Comparison of ENCODE assay signal across 19 cellular contexts in genomic region chr6:15077006-15077405, GRCh38.
A peak's percentile ranks its signal among the peaks of the same experiment; 100 is the strongest.
DNase-seq lines count a peak whose midpoint lies in the region; TF ChIP-seq lines count a peak whose summit lies in the region.
"Had no signal": no experiment of that assay in that cellular context is flagged by ENCODE, and none has a peak within 500 bp of the region (broad histone marks: within the 10 kb centered on the region; RNA-seq: fewer than 3 reads in every experiment).

No MANE protein-coding gene starts in this region.

- TF ChIP-seq CTCF in Loucy (conservative IDR thresholded peaks at IDR 0.05; ENCODE audit: low read length) (no peak), brain microvascular endothelial cell (IDR thresholded peaks at IDR 0.05; ENCODE audit: low read depth, low read length, missing control alignments) (no peak), thyroid gland (IDR thresholded peaks at IDR 0.05) (no peak), WERI-Rb-1 (IDR thresholded peaks at IDR 0.05; ENCODE audit: low read depth, low read length) (no peak)

- DNase-seq in brain microvascular endothelial cell (peak; percentile 29), kidney tubule cell (ENCODE audit: low spot score) (peak; percentile 97), thyroid gland (peak; percentile 60 to 66), WERI-Rb-1 (no peak), amniotic stem cell (lab: John Stamatoyannopoulos, UW) (no peak)
- DNase-seq in activated CD8-positive, alpha-beta memory T cell treated with anti-CD3 and anti-CD28 coated beads, Interleukin-2, amount 50 U/mL, for 48 hours, result no peak
- DNase-seq: activated CD4-positive, alpha-beta T cell treated with anti-CD3 and anti-CD28 coated beads for 4 hours; activated CD8-positive, alpha-beta memory T cell treated with anti-CD3 and anti-CD28 coated beads, Interleukin-2, amount 10 ng/mL, durations not matched to agents 7 days and 5 days; CD4-positive, CD25-positive, alpha-beta regulatory T cell; colonic mucosa; DMS153; GF-D8; KBM-7; MV-4-11; NCI-H2171; NCI-H526 treated with DMSO at 0.1 percent for 48 hours; nephron progenitor cell had no signal

- no peaks in the 10 kb centered on the region for H3K9me2 ChIP-seq in Loucy (replicated peaks; ENCODE audit: low read depth, low read length)

- H3K4me1 ChIP-seq in Loucy (ENCODE audit: insufficient read depth, low read length, poor library complexity, severe bottlenecking) (peaks cover 20% of the 10 kb centered on the region), thyroid gland (peaks cover 0 to 4% of the 10 kb centered on the region in 2 donors)
- H3K4me1 ChIP-seq: colonic mucosa, suprapubic skin had no signal

- H3K27me3 ChIP-seq in Loucy (ENCODE audit: insufficient read depth, low read length, poor library complexity, severe bottlenecking), result no peaks in the 10 kb centered on the region
- no peaks in the 10 kb centered on the region for H3K27me3 ChIP-seq in brain microvascular endothelial cell (replicated peaks)
- no peaks in the 10 kb centered on the region for H3K27me3 ChIP-seq in thyroid gland
- no peaks in the 10 kb centered on the region for H3K27me3 ChIP-seq in WERI-Rb-1 (ENCODE audit: insufficient read depth, low read depth, severe bottlenecking)
- H3K27me3 ChIP-seq: colonic mucosa, suprapubic skin had no signal

- no peaks in the 10 kb centered on the region for H4K20me1 ChIP-seq in Loucy (ENCODE audit: insufficient read depth, low read length, poor library complexity, severe bottlenecking)

- no peak overlapping the region for H3K4me2 ChIP-seq in Loucy (ENCODE audit: low read depth, low read length, poor library complexity, severe bottlenecking)

- intact Hi-C loops in thyroid gland (cut with DNase I), result no loop called here

- in situ Hi-C loops in brain microvascular endothelial cell (cut with HindIII; ENCODE audit: low pct_ligation_motif_present, low sequenced_read_pairs), result no loop called here

- H3K9me3 ChIP-seq in Loucy (ENCODE audit: insufficient read depth, low read depth, low read length) (no peaks in the 10 kb centered on the region), thyroid gland (no peaks in the 10 kb centered on the region), WERI-Rb-1 (ENCODE audit: severe bottlenecking) (peaks cover 3% of the 10 kb centered on the region)
- H3K9me3 ChIP-seq: colonic mucosa, suprapubic skin had no signal

- peak overlapping the region; percentile 25; the same call in 1 of the 2 replicates for H2AFZ ChIP-seq in Loucy (ENCODE audit: low read length)

- H3K4me3 ChIP-seq in Loucy (ENCODE audit: low read length, poor library complexity, severe bottlenecking) (no peak overlapping the region), brain microvascular endothelial cell (ENCODE audit: low read depth, low read length) (no peak overlapping the region), thyroid gland (replicated peaks in 1 of 3) (no peak overlapping the region), WERI-Rb-1 (ENCODE audit: low read depth, low read length) (no peak overlapping the region)
- H3K4me3 ChIP-seq: colonic mucosa, suprapubic skin had no signal

- WGBS in thyroid gland, 2 donors, result 32 to 45% methylated on average over 4 of the region's 4 CpGs

- TF ChIP-seq POLR2A in thyroid gland (IDR thresholded peaks at IDR 0.05), result no peak

- H3K36me3 ChIP-seq in Loucy (ENCODE audit: insufficient read depth, low read length) (no peaks in the 10 kb centered on the region), brain microvascular endothelial cell (replicated peaks) (no peaks in the 10 kb centered on the region), thyroid gland (no peaks in the 10 kb centered on the region), WERI-Rb-1 (no peaks in the 10 kb centered on the region)
- H3K36me3 ChIP-seq: colonic mucosa, suprapubic skin had no signal

- no peaks in the 10 kb centered on the region for H3K79me2 ChIP-seq in Loucy (ENCODE audit: insufficient read depth, low read length)

- peak overlapping the region; percentile 12 for H3K9ac ChIP-seq in Loucy (ENCODE audit: low read depth, low read length, poor library complexity, severe bottlenecking)

- no peaks in the 10 kb centered on the region for H3F3A ChIP-seq in Loucy (ENCODE audit: low read depth)

- no peak overlapping the region for H3K27ac ChIP-seq in brain microvascular endothelial cell
- H3K27ac ChIP-seq in thyroid gland, result no peak overlapping the region
- H3K27ac ChIP-seq in WERI-Rb-1, result no peak overlapping the region
- H3K27ac ChIP-seq: colonic mucosa, suprapubic skin had no signal

Comparison
In these comparisons a context has a peak if more than half of its experiments do, and no peak if none do; other contexts are left out.
1. DNase-seq: peak in brain microvascular endothelial cell (single experiment), kidney tubule cell (single experiment) and thyroid gland (2 of 2); none in activated CD8-positive, alpha-beta memory T cell treated with anti-CD3 and anti-CD28 coated beads, Interleukin-2, amount 50 U/mL, for 48 hours (single experiment), WERI-Rb-1 (single experiment) and amniotic stem cell (single experiment).